In genomic region chr11:69305885-69306540, GRCh38 we compare ENCODE assay signal across 23 cellular contexts. TPM values are rescaled to one million over a fixed set of nuclear protein-coding genes. Genes with fewer than 3 reads are reported as not detected.
"Had no signal": no experiment of that assay in that cellular context is flagged by ENCODE, and none has a peak within 500 bp of the region (broad histone marks: within the 10 kb centered on the region; RNA-seq: fewer than 3 reads in every experiment).

No MANE protein-coding gene starts in this region.

- H3K27ac Mint-ChIP-seq: activated naive CD4-positive, alpha-beta T cell treated with anti-CD3 and anti-CD28 coated beads, Interleukin-2, amount 50 U/mL, for 24 hours; activated T-cell treated with anti-CD3 and anti-CD28 coated beads, Interleukin-2, amount 50 U/mL, for 72 hours; memory B cell; stimulated activated naive CD8-positive, alpha-beta T cell treated with anti-CD3 and anti-CD28 coated beads, Interleukin-15, Interleukin-2, amounts not matched to agents 100 ng/mL and 50 ng/mL, for 24 hours had no signal

- ATAC-seq: activated T-cell treated with anti-CD3 and anti-CD28 coated beads, Interleukin-2, amount 50 U/mL, for 72 hours; esophagus mucosa; gastrocnemius medialis; left ventricle myocardium superior; naive thymus-derived CD4-positive, alpha-beta T cell had no signal

- FAIRE-seq: astrocyte, bronchial epithelial cell, small intestine had no signal

- H3K4me3 Mint-ChIP-seq: activated naive CD4-positive, alpha-beta T cell treated with anti-CD3 and anti-CD28 coated beads, Interleukin-2, amount 50 U/mL, for 24 hours; activated T-cell treated with anti-CD3 and anti-CD28 coated beads, Interleukin-2, amount 50 U/mL, for 72 hours; memory B cell; naive thymus-derived CD4-positive, alpha-beta T cell; stimulated activated naive CD8-positive, alpha-beta T cell treated with anti-CD3 and anti-CD28 coated beads, Interleukin-15, Interleukin-2, amounts not matched to agents 100 ng/mL and 50 ng/mL, for 24 hours had no signal

- H3K9me3 Mint-ChIP-seq: activated naive CD4-positive, alpha-beta T cell treated with anti-CD3 and anti-CD28 coated beads, Interleukin-2, amount 50 U/mL, for 24 hours; activated T-cell treated with anti-CD3 and anti-CD28 coated beads, Interleukin-2, amount 50 U/mL, for 72 hours; memory B cell; stimulated activated naive CD8-positive, alpha-beta T cell treated with anti-CD3 and anti-CD28 coated beads, Interleukin-15, Interleukin-2, amounts not matched to agents 100 ng/mL and 50 ng/mL, for 24 hours had no signal

- H3K27me3 ChIP-seq: gastrocnemius medialis, right atrium auricular region, transverse colon, vagina had no signal

- DNase-seq: activated CD4-positive, alpha-beta T cell treated with anti-CD3 and anti-CD28 coated beads for 1 hour; activated CD4-positive, alpha-beta T cell treated with anti-CD3 and anti-CD28 coated beads, Interleukin-2, amount 50 U/mL, for 4 hours; activated T-cell treated with anti-CD3 and anti-CD28 coated beads, Interleukin-2, amount 50 U/mL, for 72 hours; cerebellar nuclear complex; effector CD4-positive, alpha-beta T cell; gastrocnemius medialis; left ventricle myocardium superior; naive thymus-derived CD4-positive, alpha-beta T cell; nucleus accumbens; small intestine; stimulated activated CD4-positive, alpha-beta T cell treated with anti-CD3 and anti-CD28 coated beads, Interleukin-15, amount 100 ng/mL, for 24 hours; stimulated activated CD4-positive, alpha-beta T cell treated with anti-CD3 and anti-CD28 coated beads, Interleukin-2, amount 100 ng/mL, for 48 hours; transverse colon; WERI-Rb-1 had no signal

- H3K27me3 Mint-ChIP-seq: activated naive CD4-positive, alpha-beta T cell treated with anti-CD3 and anti-CD28 coated beads, Interleukin-2, amount 50 U/mL, for 24 hours; memory B cell; stimulated activated naive CD8-positive, alpha-beta T cell treated with anti-CD3 and anti-CD28 coated beads, Interleukin-15, Interleukin-2, amounts not matched to agents 100 ng/mL and 50 ng/mL, for 24 hours had no signal

- H3K36me3 Mint-ChIP-seq: activated naive CD4-positive, alpha-beta T cell treated with anti-CD3 and anti-CD28 coated beads, Interleukin-2, amount 50 U/mL, for 24 hours; memory B cell; naive thymus-derived CD4-positive, alpha-beta T cell had no signal

- H3K27ac ChIP-seq: gastrocnemius medialis, right atrium auricular region, transverse colon, vagina, WERI-Rb-1 had no signal

- H3K9me3 ChIP-seq: gastrocnemius medialis, right atrium auricular region, transverse colon, vagina had no signal

- H3K36me3 ChIP-seq: gastrocnemius medialis, right atrium auricular region, transverse colon, vagina, WERI-Rb-1 had no signal

- H3K4me3 ChIP-seq: gastrocnemius medialis, right atrium auricular region, transverse colon, vagina had no signal

RNA-seq across cellular contexts. Expression of gene MYEOV, which starts 12.1 kb away (rescaled TPM):
- total RNA-seq: astrocyte; left ventricle myocardium superior; T-helper 2 cell treated with Interferon-gamma antibody and Interleukin-4, amounts not matched to agents 100 ng/mL and 5 ng/mL, for 36 hours had no signal
- polyA plus RNA-seq: naive thymus-derived CD4-positive, alpha-beta T cell had no signal
